In genomic region chr1:156768610-156769295, GRCh38 we compare ENCODE assay signal across 11 cellular contexts. TPM values are rescaled to one million over a fixed set of nuclear protein-coding genes. Genes with fewer than 3 reads are reported as not detected.
DNase-seq lines count a peak whose midpoint lies in the region; ATAC-seq, FAIRE-seq and TF ChIP-seq lines count a peak whose summit lies in the region.
"Had no signal": no experiment of that assay in that cellular context is flagged by ENCODE, and none has a peak within 500 bp of the region (broad histone marks: within the 10 kb centered on the region; RNA-seq: fewer than 3 reads in every experiment).

No MANE protein-coding gene starts in this region.

- no peak overlapping the region for H4K91ac ChIP-seq in H1 (replicated peaks; ENCODE audit: insufficient read length, low read length)

- DNase-seq in AG09309 (ENCODE audit: low read depth) (no peak), H1 (ENCODE audit: low read depth in 1 of 2, low spot score in 2 of 2) (no peak), nephron progenitor cell (no peak), posterior cingulate gyrus (no peak), left colon (no peak), middle frontal gyrus (ENCODE audit: extremely low spot score, low spot score) (no peak)
- DNase-seq: NCI-H226 had no signal

- H3K36me3 Mint-ChIP-seq in IgD-negative memory B cell (peaks cover 5% of the 10 kb centered on the region), nephron progenitor cell (ENCODE audit: low read depth) (peaks cover 31% of the 10 kb centered on the region)

- H3K23me2 ChIP-seq in H1 (ENCODE audit: low read depth, low read length), result peaks cover 11% of the 10 kb centered on the region

- TF ChIP-seq CTCF in AG09309 (IDR thresholded peaks at IDR 0.05; ENCODE audit: control insufficient read depth, insufficient read depth, low read depth, low read length, missing control alignments), result no peak
- TF ChIP-seq CTCF in H1 (IDR thresholded peaks at IDR 0.05; ENCODE audit: control extremely low read depth in 1 of 3, insufficient read depth in 1 of 3, low read depth in 1 of 3, low read length in 3 of 3), result no peak
- no peak for TF ChIP-seq CTCF in nephron progenitor cell (IDR thresholded peaks at IDR 0.05)

- TF ChIP-seq POLR2A in H1 (IDR thresholded peaks at IDR 0.05; ENCODE audit: control extremely low read depth in 1 of 2, low read depth in 2 of 2, low read length in 2 of 2), result no peak

- TF ChIP-seq RAD21 in H1 (IDR thresholded peaks at IDR 0.05 in 1 of 2, conservative IDR thresholded peaks at IDR 0.05 in 1 of 2; ENCODE audit: low read depth in 2 of 2, low read length in 2 of 2), result no peak

- H3K4me2 ChIP-seq in H1 (ENCODE audit: insufficient read depth in 1 of 2, low read depth in 2 of 2, low read length in 2 of 2), result peak overlapping the region; percentile 87 to 92

- H2BK120ac ChIP-seq in H1 (replicated peaks; ENCODE audit: low read depth, low read length), result no peak overlapping the region

- H3K27me3 Mint-ChIP-seq in IgD-negative memory B cell, result no peaks in the 10 kb centered on the region
- H3K27me3 Mint-ChIP-seq in nephron progenitor cell (ENCODE audit: low read depth, poor library complexity), result no peaks in the 10 kb centered on the region
- H3K27me3 Mint-ChIP-seq: memory B cell had no signal

- H3K56ac ChIP-seq in H1 (replicated peaks; ENCODE audit: insufficient read length, low read depth, low read length), result no peak overlapping the region

- no peak overlapping the region for H3K23ac ChIP-seq in H1 (ENCODE audit: insufficient read length)

- H3K27ac ChIP-seq in H1 (ENCODE audit: low read depth, low read length), result no peak overlapping the region

- peaks cover 16 to 18% of the 10 kb centered on the region in 2 experiments for H4K20me1 ChIP-seq in H1 (replicated peaks in 1 of 2; ENCODE audit: control insufficient read depth in 1 of 2, insufficient read depth in 2 of 2, low read length in 2 of 2)

- no peak overlapping the region for H3K18ac ChIP-seq in H1 (ENCODE audit: extremely low read depth, low read length)

- H3K4me1 Mint-ChIP-seq in IgD-negative memory B cell, result peaks cover 30 to 43% (median 32%) of the 10 kb centered on the region in 3 donors
- H3K4me1 Mint-ChIP-seq in nephron progenitor cell, result peaks cover 51% of the 10 kb centered on the region

- H2BK12ac ChIP-seq in H1 (ENCODE audit: low read depth, low read length), result no peak overlapping the region

- H2AK5ac ChIP-seq in H1 (ENCODE audit: low read depth, low read length), result no peak overlapping the region

- peaks cover 0 to 1% (median 0%) of the 10 kb centered on the region in 3 donors for H3K9me3 Mint-ChIP-seq in IgD-negative memory B cell
- no peaks in the 10 kb centered on the region for H3K9me3 Mint-ChIP-seq in nephron progenitor cell
- H3K9me3 Mint-ChIP-seq: memory B cell had no signal

- peaks cover 0 to 17% (median 2%) of the 10 kb centered on the region in 4 experiments; a peak in 3 of 8 replicates for H3K36me3 ChIP-seq in H1 (ENCODE audit: control insufficient read depth in 2 of 4, insufficient read depth in 4 of 4, low read length in 3 of 4)

- no peak overlapping the region for H2BK15ac ChIP-seq in H1 (ENCODE audit: low read length)

- H3K9ac ChIP-seq in H1 (replicated peaks in 1 of 4; ENCODE audit: extremely low read depth in 1 of 4, low read depth in 3 of 4, low read length in 3 of 4), result peak overlapping the region in 2 of 4 experiments; percentile 91 to 95; a peak in 1 of 7 replicates

- H4K8ac ChIP-seq in H1 (ENCODE audit: extremely low read depth, insufficient read depth, low read length), result no peak overlapping the region

- H3K4me3 Mint-ChIP-seq in IgD-negative memory B cell (peak overlapping the region in 1 of 4 donors; percentile 33), nephron progenitor cell (no peak overlapping the region)

- no peaks in the 10 kb centered on the region for H3K27me3 ChIP-seq in H1 (replicated peaks in 1 of 4; ENCODE audit: control insufficient read depth in 3 of 4, extremely low read depth in 1 of 4, insufficient read depth in 3 of 4, low read length in 3 of 4)

- peaks cover 13% of the 10 kb centered on the region for H3K79me1 ChIP-seq in H1 (ENCODE audit: low read depth, low read length)

- no peak overlapping the region for H2AFZ ChIP-seq in H1 (ENCODE audit: low read length)

- H3K27ac Mint-ChIP-seq in IgD-negative memory B cell (peak overlapping the region in 2 of 3 donors; percentile 79), nephron progenitor cell (peak overlapping the region; percentile 13)
- H3K27ac Mint-ChIP-seq: memory B cell had no signal

- intact Hi-C loops in posterior cingulate gyrus (cut with DNase I) (no loop called here), left colon (cut with DNase I, micrococcal nuclease) (no loop called here)

- no peak overlapping the region for H3K14ac ChIP-seq in H1 (ENCODE audit: insufficient read length)

- H4K5ac ChIP-seq in H1 (ENCODE audit: insufficient read length, low read depth, low read length), result no peak overlapping the region

- 68% methylated on average over 8 of the region's 8 CpGs; no CpG with 5 or more reads in 1 of the 2 experiments for WGBS in H1 (ENCODE audit: extremely low coverage in 1 of 2, insufficient coverage in 1 of 2, insufficient read length in 1 of 2, insufficient replicate concordance in 2 of 2, low coverage in 1 of 2, low lambda C conversion rate in 2 of 2, missing lambda C conversion rate in 1 of 2), 2 experiments

- TF ChIP-seq EP300 in H1 (IDR thresholded peaks at IDR 0.05; ENCODE audit: borderline replicate concordance in 1 of 2, low read depth in 2 of 2, low read length in 2 of 2), result no peak

- H3K79me2 ChIP-seq in H1 (ENCODE audit: control insufficient read depth in 1 of 2, insufficient read depth in 2 of 2, low read length in 2 of 2), result peaks cover 35 to 58% of the 10 kb centered on the region in 2 experiments

- CTCF ChIA-PET in H1 (lab: Charles Lee; ENCODE audit: partially characterized antibody), result interaction anchor here (0.6 to 11.7 kb wide), 10 partner anchors 17 to 121 kb away, joined by 3 to 100 read pairs (median 4); partner anchors contain the start of genes ISG20L2 and METTL25B

- POLR2A ChIA-PET in H1 (lab: Charles Lee; ENCODE audit: partially characterized antibody), result interaction anchor here (1.2 to 8.2 kb wide), 7 partner anchors 8 to 103 kb away, joined by 3 to 121 read pairs (median 12); partner anchors contain the start of genes HDGF, ISG20L2, METTL25B and MRPL24

- peaks cover 0 to 16% (median 6%) of the 10 kb centered on the region in 4 experiments; a peak in 5 of 7 replicates for H3K4me1 ChIP-seq in H1 (replicated peaks in 1 of 4; ENCODE audit: control insufficient read depth in 3 of 4, insufficient read depth in 4 of 4, low read length in 3 of 4)

- H2BK5ac ChIP-seq in H1 (ENCODE audit: low read depth, low read length), result no peak overlapping the region

- no peaks in the 10 kb centered on the region for H3K9me3 ChIP-seq in H1 (ENCODE audit: insufficient read depth in 2 of 2, low read depth in 1 of 2, low read length in 1 of 2)

- H2BK20ac ChIP-seq in H1 (ENCODE audit: low read length), result no peak overlapping the region

- H3K4me3 ChIP-seq in AG09309 (ENCODE audit: control insufficient read depth, low read depth, low read length) (peak overlapping the region; percentile 99), H1 (ENCODE audit: extremely low read depth in 1 of 4, insufficient read depth in 2 of 4, low read depth in 3 of 4, low read length in 4 of 4) (peak overlapping the region; percentile 67 to 97 (median 86))

- no peak overlapping the region for H3K4ac ChIP-seq in H1 (replicated peaks; ENCODE audit: insufficient read length, low read depth, low read length)

- ATAC-seq in GM19351 (IDR thresholded peaks at IDR 0.05; ENCODE audit: unreplicated experiment) (no peak), left colon (no peak)

- FAIRE-seq in H1 (lab: Jason Lieb, UNC), result no peak
- FAIRE-seq: G401.6 had no signal

RNA-seq across cellular contexts. Expression of gene PRCC, which starts 1.4 kb away (rescaled TPM):
- polyA plus RNA-seq in IgD-negative memory B cell (57.3 TPM), H1 (2011; rRNA removed) (84.1 and 95.2 TPM in 2 replicates)
- total RNA-seq in H1 (2021; fragmentation: NEBNext Ultra II Directional; extraction: Animal tissue kit (Norgen Biotek cat#: 25700)), result 102 and 115 TPM in 2 replicates
- 79.7 TPM for polyA plus RNA-seq in H1 (2011; cell fraction: cytosol; rRNA removed)
- 89.8 TPM for polyA plus RNA-seq in H1 (2011; cell fraction: nucleus; rRNA removed)
- 83.1 to 103 TPM (median 99.5 TPM) in 4 replicates for polyA plus RNA-seq in H1 (2012, experiment 1 of 2)
- polyA plus RNA-seq in H1 (2012, experiment 2 of 2), result 104 TPM
- polyA plus RNA-seq in H1 (2013, experiment 1 of 2), result 120 TPM
- 116 TPM for polyA plus RNA-seq in H1 (2013, experiment 2 of 2)
- 89.1 and 141 TPM in 2 replicates for polyA minus RNA-seq in H1 (2011; rRNA and poly(A)+ RNA removed)
- 71.3 TPM for polyA minus RNA-seq in H1 (2011; cell fraction: cytosol; rRNA and poly(A)+ RNA removed)
- 54.9 TPM for polyA minus RNA-seq in H1 (2011; cell fraction: nucleus; rRNA and poly(A)+ RNA removed)
- total RNA-seq in left colon, result 10 to 100 TPM; 51.2 to 59.6 TPM

RNA-seq across cellular contexts. Expression of gene HDGF, which starts 17.3 kb away (rescaled TPM):
- 17.8 TPM for polyA plus RNA-seq in IgD-negative memory B cell
- 391 and 395 TPM in 2 replicates for total RNA-seq in H1 (2021; fragmentation: NEBNext Ultra II Directional; extraction: Animal tissue kit (Norgen Biotek cat#: 25700))
- polyA plus RNA-seq in H1 (2011; rRNA removed), result 132 and 145 TPM in 2 replicates
- polyA plus RNA-seq in H1 (2011; cell fraction: cytosol; rRNA removed), result 180 TPM
- 141 TPM for polyA plus RNA-seq in H1 (2011; cell fraction: nucleus; rRNA removed)
- 267 to 330 TPM (median 294 TPM) in 4 replicates for polyA plus RNA-seq in H1 (2012, experiment 1 of 2)
- 483 TPM for polyA plus RNA-seq in H1 (2012, experiment 2 of 2)
- polyA plus RNA-seq in H1 (2013, experiment 1 of 2), result 238 TPM
- polyA plus RNA-seq in H1 (2013, experiment 2 of 2), result 239 TPM
- polyA minus RNA-seq in H1 (2011; rRNA and poly(A)+ RNA removed), result 125 and 126 TPM in 2 replicates
- polyA minus RNA-seq in H1 (2011; cell fraction: cytosol; rRNA and poly(A)+ RNA removed), result 107 TPM
- polyA minus RNA-seq in H1 (2011; cell fraction: nucleus; rRNA and poly(A)+ RNA removed), result 57.3 TPM
- total RNA-seq in left colon, result 100 to 1,000 TPM; 198 to 243 TPM

RNA-seq across cellular contexts. Expression of gene MRPL24, which starts 27.9 kb away (rescaled TPM):
- polyA plus RNA-seq in IgD-negative memory B cell (93.7 TPM), H1 (2011; rRNA removed) (23.4 and 29.7 TPM in 2 replicates)
- total RNA-seq in H1 (2021; fragmentation: NEBNext Ultra II Directional; extraction: Animal tissue kit (Norgen Biotek cat#: 25700)), result 34.4 and 35.2 TPM in 2 replicates
- 37.5 TPM for polyA plus RNA-seq in H1 (2011; cell fraction: cytosol; rRNA removed)
- polyA plus RNA-seq in H1 (2011; cell fraction: nucleus; rRNA removed), result 38.2 TPM
- polyA plus RNA-seq in H1 (2012, experiment 1 of 2), result 35.6 to 51.4 TPM (median 46.6 TPM) in 4 replicates
- polyA plus RNA-seq in H1 (2012, experiment 2 of 2), result 48.1 TPM
- 51.5 TPM for polyA plus RNA-seq in H1 (2013, experiment 1 of 2)
- 51.0 TPM for polyA plus RNA-seq in H1 (2013, experiment 2 of 2)
- 19.8 and 22.1 TPM in 2 replicates for polyA minus RNA-seq in H1 (2011; rRNA and poly(A)+ RNA removed)
- 12.4 TPM for polyA minus RNA-seq in H1 (2011; cell fraction: cytosol; rRNA and poly(A)+ RNA removed)
- 11.6 TPM for polyA minus RNA-seq in H1 (2011; cell fraction: nucleus; rRNA and poly(A)+ RNA removed)
- total RNA-seq in left colon, result 10 to 100 TPM; 37.7 to 60.2 TPM

RNA-seq across cellular contexts. Expression of gene ISG20L2, which starts 40.2 kb away (rescaled TPM):
- polyA plus RNA-seq in IgD-negative memory B cell, result 39.7 TPM
- 47.5 and 53.1 TPM in 2 replicates for total RNA-seq in H1 (2021; fragmentation: NEBNext Ultra II Directional; extraction: Animal tissue kit (Norgen Biotek cat#: 25700))
- polyA plus RNA-seq in H1 (2011; rRNA removed), result 46.9 and 53.0 TPM in 2 replicates
- polyA plus RNA-seq in H1 (2011; cell fraction: cytosol; rRNA removed), result 41.8 TPM
- polyA plus RNA-seq in H1 (2011; cell fraction: nucleus; rRNA removed), result 29.0 TPM
- polyA plus RNA-seq in H1 (2012, experiment 1 of 2), result 35.0 to 48.9 TPM (median 43.5 TPM) in 4 replicates
- 48.4 TPM for polyA plus RNA-seq in H1 (2012, experiment 2 of 2)
- polyA plus RNA-seq in H1 (2013, experiment 1 of 2), result 50.4 TPM
- 50.3 TPM for polyA plus RNA-seq in H1 (2013, experiment 2 of 2)
- polyA minus RNA-seq in H1 (2011; rRNA and poly(A)+ RNA removed), result 69.4 and 87.6 TPM in 2 replicates
- polyA minus RNA-seq in H1 (2011; cell fraction: cytosol; rRNA and poly(A)+ RNA removed), result 15.5 TPM
- polyA minus RNA-seq in H1 (2011; cell fraction: nucleus; rRNA and poly(A)+ RNA removed), result 40.7 TPM
- total RNA-seq in left colon, result 10 to 100 TPM; 24.2 to 28.3 TPM

RNA-seq across cellular contexts. Expression of gene METTL25B, which starts 40.5 kb away (rescaled TPM):
- polyA plus RNA-seq in IgD-negative memory B cell, result 11.5 TPM
- 28.4 and 31.8 TPM in 2 replicates for total RNA-seq in H1 (2021; fragmentation: NEBNext Ultra II Directional; extraction: Animal tissue kit (Norgen Biotek cat#: 25700))
- polyA plus RNA-seq in H1 (2011; rRNA removed), result 30.1 and 43.1 TPM in 2 replicates
- 38.2 TPM for polyA plus RNA-seq in H1 (2011; cell fraction: cytosol; rRNA removed)
- polyA plus RNA-seq in H1 (2011; cell fraction: nucleus; rRNA removed), result 75.5 TPM
- polyA plus RNA-seq in H1 (2012, experiment 1 of 2), result 30.1 to 33.3 TPM (median 31.2 TPM) in 4 replicates
- 29.8 TPM for polyA plus RNA-seq in H1 (2012, experiment 2 of 2)
- polyA plus RNA-seq in H1 (2013, experiment 1 of 2), result 39.5 TPM
- polyA plus RNA-seq in H1 (2013, experiment 2 of 2), result 35.7 TPM
- 21.0 and 21.3 TPM in 2 replicates for polyA minus RNA-seq in H1 (2011; rRNA and poly(A)+ RNA removed)
- polyA minus RNA-seq in H1 (2011; cell fraction: cytosol; rRNA and poly(A)+ RNA removed), result 21.1 TPM
- polyA minus RNA-seq in H1 (2011; cell fraction: nucleus; rRNA and poly(A)+ RNA removed), result 19.6 TPM
- 10 to 100 TPM; 40.6 to 47.9 TPM for total RNA-seq in left colon
